1 cellular context compared by ENCODE assay signal in genomic region chr2:197378494-197378972, GRCh38.
A peak's percentile ranks its signal among the peaks of the same experiment; 100 is the strongest.
TF ChIP-seq lines count a peak whose summit lies in the region.

No MANE protein-coding gene starts in this region.

TF ChIP-seq in IMR-90, 13 proteins besides CTCF, POLR2A, EP300 and RAD21:
- no peak for TF ChIP-seq NFE2L2 (IDR thresholded peaks at IDR 0.05; ENCODE audit: low read depth, low read length)
- TF ChIP-seq SMC3 (IDR thresholded peaks at IDR 0.05; ENCODE audit: low read depth, low read length) = peak; percentile 91
